9 cellular contexts compared by ENCODE assay signal in the genomic region with DNA sequence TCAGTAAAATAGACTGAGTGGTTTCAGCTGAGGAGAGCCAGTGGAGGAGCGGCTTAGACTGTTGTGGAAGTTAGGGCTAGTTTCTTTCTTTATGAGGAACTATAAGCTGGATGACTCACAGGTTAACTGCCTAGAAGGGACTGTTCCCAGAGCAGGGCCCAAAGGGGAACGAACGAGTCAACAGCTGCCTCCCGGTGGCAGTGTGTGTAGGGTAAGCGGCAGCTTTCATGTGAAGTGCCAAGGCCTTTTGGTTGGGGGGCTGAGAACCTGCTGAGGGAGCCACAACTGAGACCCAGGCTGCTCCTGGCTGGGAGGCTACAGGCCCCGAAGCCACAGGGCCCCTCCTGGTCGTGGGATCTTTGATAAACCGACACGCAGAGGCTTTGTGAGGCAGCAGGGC. TPM values are rescaled to one million over a fixed set of nuclear protein-coding genes. Genes with fewer than 3 reads are reported as not detected.
DNase-seq lines count a peak whose midpoint lies in the region; ATAC-seq and TF ChIP-seq lines count a peak whose summit lies in the region.
"Had no signal": no experiment of that assay in that cellular context is flagged by ENCODE, and none has a peak within 500 bp of the region (broad histone marks: within the 10 kb centered on the region; RNA-seq: fewer than 3 reads in every experiment).

No MANE protein-coding gene starts in this region.

- peaks cover 0 to 30% (median 25%) of the 10 kb centered on the region in 11 experiments; a peak in 15 of 22 replicates for H3K9me3 ChIP-seq in BLaER1 treated with 17β-estradiol and CSF1 and Interleukin-3, amounts not matched to agents 10 nM and 100 nM (replicated peaks in 1 of 11)

- peaks cover 39 to 100% (median 66%) of the 10 kb centered on the region in 11 experiments for H4K20me1 ChIP-seq in BLaER1 treated with 17β-estradiol and CSF1 and Interleukin-3, amounts not matched to agents 10 nM and 100 nM

- peak; percentile 97 for DNase-seq in NOMO-1 treated with DMSO at 0.1 percent for 48 hours (lab: John Stamatoyannopoulos, UW; ENCODE audit: unreplicated experiment)
- DNase-seq in astrocyte of the spinal cord (ENCODE audit: low read depth, low spot score): peak; percentile 62
- no peak for DNase-seq in natural killer cell
- DNase-seq in D341Med (ENCODE audit: low spot score): no peak

- H3K4me1 Mint-ChIP-seq in natural killer cell: peaks cover 36 to 38% of the 10 kb centered on the region in 2 donors

- peak; percentile 20 for TF ChIP-seq CTCF in astrocyte of the spinal cord (IDR thresholded peaks at IDR 0.05; ENCODE audit: low read depth, low read length)
- TF ChIP-seq CTCF in natural killer cell (IDR thresholded peaks at IDR 0.05): no peak

- peaks cover 23% of the 10 kb centered on the region for H3K36me3 Mint-ChIP-seq in natural killer cell

- H3K4me3 Mint-ChIP-seq in natural killer cell: peak overlapping the region; percentile 25
- H3K4me3 Mint-ChIP-seq: nephron had no signal

- peak overlapping the region in 7 of 11 experiments; percentile 29 to 60 (median 48); a peak in 11 of 22 replicates for H3K27ac ChIP-seq in BLaER1 treated with 17β-estradiol and CSF1 and Interleukin-3, amounts not matched to agents 10 nM and 100 nM

- peak overlapping the region; percentile 65 to 77 for H3K27ac Mint-ChIP-seq in natural killer cell
- H3K27ac Mint-ChIP-seq: nephron had no signal

- H3K27me3 ChIP-seq in BLaER1 treated with 17β-estradiol and CSF1 and Interleukin-3, amounts not matched to agents 10 nM and 100 nM: no peaks in the 10 kb centered on the region

- peak overlapping the region in 7 of 11 experiments; percentile 21 to 58 (median 46); a peak in 8 of 22 replicates for H3K9ac ChIP-seq in BLaER1 treated with 17β-estradiol and CSF1 and Interleukin-3, amounts not matched to agents 10 nM and 100 nM

- no peak overlapping the region for H3K4me3 ChIP-seq in BLaER1 treated with 17β-estradiol and CSF1 and Interleukin-3, amounts not matched to agents 10 nM and 100 nM
- H3K4me3 ChIP-seq in astrocyte of the spinal cord (ENCODE audit: low read depth, low read length): no peak overlapping the region

- peaks cover 17 to 66% (median 26%) of the 10 kb centered on the region in 10 experiments; a peak in 19 of 20 replicates for H3K4me1 ChIP-seq in BLaER1 treated with 17β-estradiol and CSF1 and Interleukin-3, amounts not matched to agents 10 nM and 100 nM

- in situ Hi-C loops in astrocyte of the spinal cord (cut with HindIII; ENCODE audit: low sequenced_read_pairs): no loop called here

- intact Hi-C loops in natural killer cell (cut with micrococcal nuclease): no loop called here

- no peaks in the 10 kb centered on the region for H3K27me3 Mint-ChIP-seq in natural killer cell (ENCODE audit: low read depth in 2 of 2)

- H3K4me2 ChIP-seq in BLaER1 treated with 17β-estradiol and CSF1 and Interleukin-3, amounts not matched to agents 10 nM and 100 nM: peak overlapping the region; percentile 10 to 99 (median 35); a peak in 17 of 22 replicates

- H3K36me3 ChIP-seq in BLaER1 treated with 17β-estradiol and CSF1 and Interleukin-3, amounts not matched to agents 10 nM and 100 nM: peaks cover 94 to 100% (median 98%) of the 10 kb centered on the region in 11 experiments

- peak; percentile 9 to 49 (median 37) for ATAC-seq in natural killer cell
- ATAC-seq in GM19397 (IDR thresholded peaks at IDR 0.05; ENCODE audit: unreplicated experiment): no peak
- ATAC-seq in GM21529 (IDR thresholded peaks at IDR 0.05; ENCODE audit: unreplicated experiment): no peak
- no peak for ATAC-seq in HG02870 (IDR thresholded peaks at IDR 0.05; ENCODE audit: unreplicated experiment)

- no peaks in the 10 kb centered on the region for H3K9me3 Mint-ChIP-seq in natural killer cell

RNA-seq across cellular contexts. Expression of a gene that starts 7.0 kb away (rescaled TPM):
- total RNA-seq in natural killer cell: 100 to 1,000 TPM; 474 to 707 (median 657) TPM

RNA-seq across cellular contexts. Expression of a gene that starts 21.0 kb away (rescaled TPM):
- 100 to 1,000 TPM; 143 to 159 (median 144) TPM for total RNA-seq in natural killer cell

RNA-seq across cellular contexts. Expression of a gene that starts 30.9 kb away (rescaled TPM):
- total RNA-seq in natural killer cell: 10 to 100 TPM; 19.7 to 40.2 (median 25.4) TPM

RNA-seq across cellular contexts. Expression of a gene that starts 33.9 kb away (rescaled TPM):
- total RNA-seq in natural killer cell: 1 to 10 TPM; 3.0 to 5.4 (median 3.5) TPM

Comparison
In these comparisons a context has a peak if more than half of its experiments do, and no peak if none do; other contexts are left out.
1. DNase-seq: peak in NOMO-1 treated with DMSO at 0.1 percent for 48 hours (single experiment) and astrocyte of the spinal cord (single experiment); none in natural killer cell (single experiment) and D341Med (single experiment).
2. ATAC-seq: peak in natural killer cell (3 of 3); none in GM19397 (single experiment), GM21529 (single experiment) and HG02870 (single experiment).